Comparison of ENCODE assay signal across 34 cellular contexts in genomic region chr17:41751288-41751687, GRCh38. TPM values are rescaled to one million over a fixed set of nuclear protein-coding genes. Genes with fewer than 3 reads are reported as not detected.
"Had no signal": no experiment of that assay in that cellular context is flagged by ENCODE, and none has a peak within 500 bp of the region (broad histone marks: within the 10 kb centered on the region; RNA-seq: fewer than 3 reads in every experiment).

No MANE protein-coding gene starts in this region.

- H3K9me3 ChIP-seq: MG63, Peyer's patch, SJCRH30 had no signal

- H3K4me1 Mint-ChIP-seq: activated CD4-positive, alpha-beta T cell treated with anti-CD3 and anti-CD28 coated beads, Interleukin-2, amount 10 ng/mL, durations not matched to agents 24 days and 14 days; activated naive CD8-positive, alpha-beta T cell treated with anti-CD3 and anti-CD28 coated beads for 36 hours; activated T-helper 17 cell treated with anti-CD3 and anti-CD28 coated beads, Interleukin-2, amount 50 U/mL, for 72 hours had no signal

- H3K4me3 Mint-ChIP-seq: activated CD4-positive, alpha-beta T cell treated with anti-CD3 and anti-CD28 coated beads, Interleukin-2, amount 10 ng/mL, durations not matched to agents 24 days and 14 days; activated CD8-positive, alpha-beta T cell treated with anti-CD3 and anti-CD28 coated beads for 36 hours; activated naive CD8-positive, alpha-beta T cell treated with anti-CD3 and anti-CD28 coated beads for 36 hours; activated T-cell treated with anti-CD3 and anti-CD28 coated beads, Interleukin-2, amount 50 U/mL, for 72 hours; activated T-helper 17 cell treated with anti-CD3 and anti-CD28 coated beads, Interleukin-2, amount 50 U/mL, for 72 hours had no signal

- H3K9me3 Mint-ChIP-seq: activated CD4-positive, alpha-beta T cell treated with anti-CD3 and anti-CD28 coated beads, Interleukin-2, amount 10 ng/mL, durations not matched to agents 24 days and 14 days; activated CD8-positive, alpha-beta T cell treated with anti-CD3 and anti-CD28 coated beads for 36 hours; activated naive CD8-positive, alpha-beta T cell treated with anti-CD3 and anti-CD28 coated beads for 36 hours; activated T-cell treated with anti-CD3 and anti-CD28 coated beads, Interleukin-2, amount 50 U/mL, for 72 hours; activated T-helper 17 cell treated with anti-CD3 and anti-CD28 coated beads, Interleukin-2, amount 50 U/mL, for 72 hours had no signal

- H3K27me3 ChIP-seq: MG63, Peyer's patch, SJCRH30 had no signal

- H3K27me3 Mint-ChIP-seq: activated CD8-positive, alpha-beta T cell treated with anti-CD3 and anti-CD28 coated beads for 36 hours had no signal

- H3K36me3 Mint-ChIP-seq: activated naive CD8-positive, alpha-beta T cell treated with anti-CD3 and anti-CD28 coated beads for 36 hours had no signal

- H3K27ac ChIP-seq: Peyer's patch, SJCRH30, SK-N-MC, WERI-Rb-1 had no signal

- H3K4me3 ChIP-seq: MG63, Peyer's patch, SJCRH30, SK-N-MC had no signal

- H3K27ac Mint-ChIP-seq: activated CD4-positive, alpha-beta T cell treated with anti-CD3 and anti-CD28 coated beads, Interleukin-2, amount 10 ng/mL, durations not matched to agents 24 days and 14 days; activated CD8-positive, alpha-beta T cell treated with anti-CD3 and anti-CD28 coated beads for 36 hours; activated naive CD8-positive, alpha-beta T cell treated with anti-CD3 and anti-CD28 coated beads for 36 hours; activated T-cell treated with anti-CD3 and anti-CD28 coated beads, Interleukin-2, amount 50 U/mL, for 72 hours; activated T-helper 17 cell treated with anti-CD3 and anti-CD28 coated beads, Interleukin-2, amount 50 U/mL, for 72 hours had no signal

- H3K4me1 ChIP-seq: Peyer's patch, SJCRH30 had no signal

- DNase-seq: activated CD4-positive, alpha-beta T cell treated with anti-CD3 and anti-CD28 coated beads, Interleukin-2, amount 10 ng/mL, durations not matched to agents 24 days and 14 days; activated CD4-positive, alpha-beta T cell treated with anti-CD3 and anti-CD28 coated beads, Interleukin-2, amount 50 U/mL, for 4 hours; activated CD8-positive, alpha-beta T cell treated with anti-CD3 and anti-CD28 coated beads for 36 hours; activated effector memory CD4-positive, alpha-beta T cell treated with anti-CD3 and anti-CD28 coated beads, Interleukin-2, amount 50 U/mL, for 16 hours; activated naive CD4-positive, alpha-beta T cell; activated naive CD4-positive, alpha-beta T cell treated with anti-CD3 and anti-CD28 coated beads, Interleukin-2, amount 50 U/mL, for 16 hours; activated naive CD8-positive, alpha-beta T cell treated with anti-CD3 and anti-CD28 coated beads for 36 hours; activated T-cell treated with anti-CD3 and anti-CD28 coated beads, Interleukin-2, amount 50 U/mL, for 1 hour; activated T-cell treated with anti-CD3 and anti-CD28 coated beads, Interleukin-2, amount 50 U/mL, for 72 hours; amniotic stem cell; aorta; cerebellar nuclear complex; KG1; MG63; NCI-H1048; NCI-H1105 treated with DMSO at 0.1 percent for 48 hours; NCI-H1436; NCI-H1694; NCI-H2029; NCI-H345; NCI-H748 treated with DMSO at 0.1 percent for 48 hours; NK-92 treated with Interleukin-12 subunit alpha and Interleukin-12 subunit beta, amount 100 ng/mL, for 24 hours; PC-3; Peyer's patch; SHP77; SJCRH30; T1000 had no signal

- H3K36me3 ChIP-seq: MG63, SJCRH30 had no signal

- ATAC-seq: activated CD8-positive, alpha-beta T cell treated with anti-CD3 and anti-CD28 coated beads for 36 hours; activated T-cell treated with anti-CD3 and anti-CD28 coated beads, Interleukin-2, amount 50 U/mL, for 72 hours; activated T-helper 17 cell treated with anti-CD3 and anti-CD28 coated beads, Interleukin-2, amount 50 U/mL, for 72 hours; PC-3 had no signal

RNA-seq across cellular contexts. Expression of gene HAP1, which starts 16.8 kb away (rescaled TPM):
- polyA plus RNA-seq: aorta had no signal

RNA-seq across cellular contexts. Expression of gene GAST, which starts 39.2 kb away (rescaled TPM):
- total RNA-seq: activated CD4-positive, alpha-beta T cell treated with anti-CD3 and anti-CD28 coated beads, Interleukin-2, amount 10 ng/mL, durations not matched to agents 24 days and 14 days; activated CD8-positive, alpha-beta memory T cell treated with anti-CD3 and anti-CD28 coated beads for 36 hours; activated CD8-positive, alpha-beta T cell treated with anti-CD3 and anti-CD28 coated beads for 36 hours; activated naive CD8-positive, alpha-beta T cell treated with anti-CD3 and anti-CD28 coated beads for 36 hours; activated T-cell treated with anti-CD3 and anti-CD28 coated beads, Interleukin-2, amount 50 U/mL, for 72 hours; activated T-helper 17 cell treated with anti-CD3 and anti-CD28 coated beads, Interleukin-2, amount 50 U/mL, for 72 hours; aorta; NCI-H460; PC-3; Peyer's patch; SJCRH30; T-helper 1 cell treated with Interleukin-12 subunit alpha and Interleukin-12 subunit beta and Interleukin-4 antibody, amounts not matched to agents 30 ng/mL and 1 ng/mL, for 36 hours; T-helper 2 cell treated with Interferon-gamma antibody and Interleukin-4, amounts not matched to agents 100 ng/mL and 5 ng/mL, for 36 hours had no signal
- polyA plus RNA-seq: aorta had no signal
